9 cellular contexts compared by ENCODE assay signal in genomic region chr11:14500181-14500651, GRCh38. TPM values are rescaled to one million over a fixed set of nuclear protein-coding genes. Genes with fewer than 3 reads are reported as not detected.
DNase-seq lines count a peak whose midpoint lies in the region; ATAC-seq, FAIRE-seq and TF ChIP-seq lines count a peak whose summit lies in the region.
"Had no signal": no experiment of that assay in that cellular context is flagged by ENCODE, and none has a peak within 500 bp of the region (broad histone marks: within the 10 kb centered on the region; RNA-seq: fewer than 3 reads in every experiment).

No MANE protein-coding gene starts in this region.

- FAIRE-seq in D721Med (lab: Jason Lieb, UNC): no peak
- FAIRE-seq: frontal cortex had no signal

- peaks cover 52% of the 10 kb centered on the region for H3K4me1 Mint-ChIP-seq in activated naive CD4-positive, alpha-beta T cell treated with anti-CD3 and anti-CD28 coated beads, Interleukin-2, amount 50 U/mL, for 24 hours
- peaks cover 7% of the 10 kb centered on the region for H3K4me1 Mint-ChIP-seq in glutamatergic neuron (ENCODE audit: low read depth, unreplicated experiment)

- in situ Hi-C loops in Panc1 (cut with HindIII; ENCODE audit: low pct_unique_long_range_greater_than_20kb, low sequenced_read_pairs): no loop called here

- H3K4me3 Mint-ChIP-seq in activated naive CD4-positive, alpha-beta T cell treated with anti-CD3 and anti-CD28 coated beads, Interleukin-2, amount 50 U/mL, for 24 hours: peak overlapping the region; percentile 99
- H3K4me3 Mint-ChIP-seq in glutamatergic neuron (ENCODE audit: unreplicated experiment): peak overlapping the region; percentile 96

- H2BK12ac ChIP-seq in trophoblast cell (ENCODE audit: low read length): no peak overlapping the region

- no peak for TF ChIP-seq CTCF in Panc1 (IDR thresholded peaks at IDR 0.05)
- TF ChIP-seq CTCF in glutamatergic neuron (IDR thresholded peaks at IDR 0.05; ENCODE audit: partially characterized antibody, unreplicated experiment): no peak
- no peak for TF ChIP-seq CTCF in D721Med (IDR thresholded peaks at IDR 0.05; ENCODE audit: insufficient read depth, missing control alignments)

- H4K12ac ChIP-seq in trophoblast cell (ENCODE audit: low read depth, low read length): no peak overlapping the region

- ATAC-seq in GM19467 (IDR thresholded peaks at IDR 0.05; ENCODE audit: unreplicated experiment): peak; percentile 44
- ATAC-seq in HG03558 (IDR thresholded peaks at IDR 0.05; ENCODE audit: extremely low read depth, unreplicated experiment): peak; percentile 27
- peak; percentile 72 for ATAC-seq in Panc1

- peaks cover 9% of the 10 kb centered on the region for H3K79me2 ChIP-seq in trophoblast cell (ENCODE audit: control insufficient read depth, insufficient read depth, low read length, poor library complexity)

- CTCF ChIA-PET in Panc1 (lab: Charles Lee): no interaction called here

- H3K18ac ChIP-seq in trophoblast cell (ENCODE audit: low read length): no peak overlapping the region

- DNase-seq in DMS53 (lab: John Stamatoyannopoulos, UW) (peak; percentile 76), Panc1 (ENCODE audit: low read depth, low spot score) (peak; percentile 41), glutamatergic neuron (no peak), trophoblast cell (peak in 1 of 2 donors; percentile 52), D721Med (ENCODE audit: insufficient read length, low spot score) (no peak)

- no peaks in the 10 kb centered on the region for H3K27me3 Mint-ChIP-seq in activated naive CD4-positive, alpha-beta T cell treated with anti-CD3 and anti-CD28 coated beads, Interleukin-2, amount 50 U/mL, for 24 hours
- peaks cover 4% of the 10 kb centered on the region for H3K27me3 Mint-ChIP-seq in glutamatergic neuron (ENCODE audit: unreplicated experiment)

- no peak overlapping the region for H2BK5ac ChIP-seq in trophoblast cell (ENCODE audit: low read depth, low read length, poor library complexity)

- peak overlapping the region; percentile 91 for H3K4me2 ChIP-seq in trophoblast cell (ENCODE audit: low read length)

- H3K14ac ChIP-seq in trophoblast cell (ENCODE audit: low read length): no peak overlapping the region

- H3K4me1 ChIP-seq in Panc1 (ENCODE audit: control insufficient read depth, insufficient read depth, low read length) (peaks cover 5% of the 10 kb centered on the region; the same call in 1 of the 2 replicates), trophoblast cell (ENCODE audit: control insufficient read depth in 1 of 2, insufficient read depth in 2 of 2, low read length in 2 of 2) (no peaks in the 10 kb centered on the region)

- H3K79me1 ChIP-seq in trophoblast cell (ENCODE audit: low read length): peaks cover 4% of the 10 kb centered on the region

- H2AK5ac ChIP-seq in trophoblast cell (ENCODE audit: low read length): no peak overlapping the region

- peaks cover 23% of the 10 kb centered on the region for H3K36me3 Mint-ChIP-seq in activated naive CD4-positive, alpha-beta T cell treated with anti-CD3 and anti-CD28 coated beads, Interleukin-2, amount 50 U/mL, for 24 hours
- H3K36me3 Mint-ChIP-seq in glutamatergic neuron (ENCODE audit: unreplicated experiment): peaks cover 5% of the 10 kb centered on the region

- intact Hi-C loops in Panc1 (cut with micrococcal nuclease; ENCODE audit: unreplicated experiment): no loop called here

- peak overlapping the region; percentile 97 for H3K27ac Mint-ChIP-seq in activated naive CD4-positive, alpha-beta T cell treated with anti-CD3 and anti-CD28 coated beads, Interleukin-2, amount 50 U/mL, for 24 hours
- no peak overlapping the region for H3K27ac Mint-ChIP-seq in glutamatergic neuron (ENCODE audit: unreplicated experiment)

- peak overlapping the region; percentile 99 for H4K8ac ChIP-seq in trophoblast cell (ENCODE audit: low read depth, low read length)

- BruUV-seq in Panc1 (replicated peaks; lab: Mats Ljungman, UMichigan): no TSS peak

- H3K36me3 ChIP-seq in Panc1 (ENCODE audit: control insufficient read depth, insufficient read depth, low read length) (peaks cover 32% of the 10 kb centered on the region), trophoblast cell (ENCODE audit: control insufficient read depth in 1 of 2, insufficient read depth in 2 of 2, low read length in 2 of 2) (peaks cover 10% of the 10 kb centered on the region in 2 experiments)

- H3K27me3 ChIP-seq in Panc1 (ENCODE audit: control insufficient read depth, insufficient read depth, low read length): no peaks in the 10 kb centered on the region
- no peaks in the 10 kb centered on the region for H3K27me3 ChIP-seq in trophoblast cell (ENCODE audit: insufficient read depth, low read length)

- H2AFZ ChIP-seq in trophoblast cell (ENCODE audit: insufficient read depth, low read length, poor library complexity): no peak overlapping the region

- H3K4me3 ChIP-seq in Panc1 (ENCODE audit: low read depth in 2 of 2, low read length in 2 of 2): peak overlapping the region; percentile 64 to 92
- no peak overlapping the region for H3K4me3 ChIP-seq in trophoblast cell (ENCODE audit: low read depth, low read length)

- H3K23ac ChIP-seq in trophoblast cell (ENCODE audit: low read length): no peak overlapping the region

- no CpG with 5 or more reads among the region's 6 CpGs for WGBS in trophoblast cell (ENCODE audit: extremely low coverage, insufficient coverage, insufficient read length)

- H2BK120ac ChIP-seq in trophoblast cell (ENCODE audit: insufficient read depth, low read length, poor library complexity): no peak overlapping the region

- H3K9me3 Mint-ChIP-seq in activated naive CD4-positive, alpha-beta T cell treated with anti-CD3 and anti-CD28 coated beads, Interleukin-2, amount 50 U/mL, for 24 hours: no peaks in the 10 kb centered on the region
- H3K9me3 Mint-ChIP-seq in glutamatergic neuron (ENCODE audit: unreplicated experiment): peaks cover 2% of the 10 kb centered on the region

- H3K9me3 ChIP-seq in Panc1 (ENCODE audit: control insufficient read depth, insufficient read depth, low read depth, low read length) (no peaks in the 10 kb centered on the region), trophoblast cell (ENCODE audit: insufficient read depth, low read depth, low read length) (no peaks in the 10 kb centered on the region)

- peak overlapping the region; percentile 99 for H3K27ac ChIP-seq in Panc1 (ENCODE audit: low read length)
- peak overlapping the region; percentile 69 for H3K27ac ChIP-seq in trophoblast cell (ENCODE audit: low read depth, low read length)

- H3K9ac ChIP-seq in trophoblast cell (ENCODE audit: low read length): peak overlapping the region; percentile 87

- no peak overlapping the region for H3K4ac ChIP-seq in trophoblast cell (ENCODE audit: low read depth, low read length)

- POLR2A ChIA-PET in Panc1 (lab: Charles Lee): no interaction called here

- H4K91ac ChIP-seq in trophoblast cell (ENCODE audit: low read depth, low read length): no peak overlapping the region

RNA-seq across cellular contexts. Expression of gene COPB1, which starts 0.6 kb away (rescaled TPM):
- total RNA-seq in Panc1 (2021; ENCODE audit: unreplicated experiment) (123 TPM), glutamatergic neuron (ENCODE audit: unreplicated experiment) (99.4 TPM)
- 72.6 TPM for polyA plus RNA-seq in Panc1 (2012; ENCODE audit: insufficient read length)
- polyA plus RNA-seq in trophoblast cell (2013): 122 and 123 TPM in 2 replicates

RNA-seq across cellular contexts. Expression of gene PSMA1, which starts 20.0 kb away (rescaled TPM):
- total RNA-seq in Panc1 (2021; ENCODE audit: unreplicated experiment): 198 TPM
- 126 TPM for polyA plus RNA-seq in Panc1 (2012; ENCODE audit: insufficient read length)
- 137 TPM for total RNA-seq in glutamatergic neuron (ENCODE audit: unreplicated experiment)
- polyA plus RNA-seq in trophoblast cell (2013): 290 and 299 TPM in 2 replicates

Comparison
In these comparisons a context has a peak if more than half of its experiments do, and no peak if none do; other contexts are left out.
1. DNase-seq: peak in DMS53 (single experiment) and Panc1 (single experiment); none in glutamatergic neuron (single experiment) and D721Med (single experiment).
2. Peak in every context shown above with its lines, with median percentiles within 50 percentile points of each other: ATAC-seq.